ENCODE assay signal across 19 cellular contexts in genomic region chr2:173741715-173742114, GRCh38.
DNase-seq lines count a peak whose midpoint lies in the region; ATAC-seq and TF ChIP-seq lines count a peak whose summit lies in the region.
"Had no signal": no experiment of that assay in that cellular context is flagged by ENCODE, and none has a peak within 500 bp of the region (broad histone marks: within the 10 kb centered on the region; RNA-seq: fewer than 3 reads in every experiment).

No MANE protein-coding gene starts in this region.

- H3K9me3 ChIP-seq in HEK293 (ENCODE audit: control insufficient read depth, insufficient read depth, low read depth, low read length) (no peaks in the 10 kb centered on the region), WERI-Rb-1 (ENCODE audit: severe bottlenecking) (no peaks in the 10 kb centered on the region)
- no peaks in the 10 kb centered on the region for H3K9me3 ChIP-seq in CD8-positive, alpha-beta T cell (ENCODE audit: low read length)
- H3K9me3 ChIP-seq: testis had no signal

- H3K36me3 ChIP-seq in HEK293 (ENCODE audit: control insufficient read depth in 2 of 2, insufficient read depth in 1 of 2, low read length in 2 of 2) (no peaks in the 10 kb centered on the region), WERI-Rb-1 (no peaks in the 10 kb centered on the region)
- H3K36me3 ChIP-seq in CD8-positive, alpha-beta T cell (ENCODE audit: insufficient read depth, low read length) = no peaks in the 10 kb centered on the region

- H3K4me3 Mint-ChIP-seq in CD8-positive, alpha-beta T cell = no peak overlapping the region
- H3K4me3 Mint-ChIP-seq: activated CD8-positive, alpha-beta memory T cell treated with anti-CD3 and anti-CD28 coated beads, Interleukin-2, amount 10 ng/mL, durations not matched to agents 7 days and 5 days; B cell; effector memory CD8-positive, alpha-beta T cell; IgD-negative memory B cell; T-helper 17 cell had no signal

- POLR2A ChIA-PET in HEK293 (lab: Yijun Ruan, JAX) = interaction anchor here (0.6 kb wide), 1 partner anchor 327 kb away, joined by 4 read pairs; no protein-coding TSS in a partner anchor
- POLR2A ChIA-PET in CD8-positive, alpha-beta T cell (lab: Charles Lee) = no interaction called here

- no peaks in the 10 kb centered on the region for H3K27me3 ChIP-seq in CD8-positive, alpha-beta T cell (ENCODE audit: insufficient read depth, low read length)
- no peaks in the 10 kb centered on the region for H3K27me3 ChIP-seq in WERI-Rb-1 (ENCODE audit: insufficient read depth, low read depth, severe bottlenecking)
- H3K27me3 ChIP-seq: testis had no signal

- peaks cover 2% of the 10 kb centered on the region for H3K9me3 Mint-ChIP-seq in CD8-positive, alpha-beta T cell

- DNase-seq in DMS79 treated with DMSO at 0.1 percent for 48 hours (lab: John Stamatoyannopoulos, UW) (peak; percentile 81), NCI-H345 treated with DMSO at 0.1 percent for 48 hours (lab: John Stamatoyannopoulos, UW; ENCODE audit: unreplicated experiment) (peak; percentile 61), glomerular visceral epithelial cell (ENCODE audit: extremely low spot score) (peak; percentile 70), WERI-Rb-1 (no peak), middle frontal gyrus (ENCODE audit: extremely low spot score, low spot score) (no peak)
- DNase-seq in CD8-positive, alpha-beta T cell = no peak
- DNase-seq: activated CD8-positive, alpha-beta memory T cell treated with anti-CD3 and anti-CD28 coated beads, Interleukin-2, amount 10 ng/mL, durations not matched to agents 7 days and 5 days; activated effector memory CD4-positive, alpha-beta T cell treated with anti-CD3 and anti-CD28 coated beads, Interleukin-2, amount 50 U/mL, for 16 hours; cerebellar nuclear complex; effector memory CD8-positive, alpha-beta T cell; hypothalamus; left colon; NCI-H524 treated with DMSO at 0.1 percent for 48 hours; RPMI8226; T-helper 17 cell; testis had no signal

- intact Hi-C loops in CD8-positive, alpha-beta T cell (cut with DNase I, micrococcal nuclease) = no loop called here

- no peak for ATAC-seq in CD8-positive, alpha-beta T cell
- ATAC-seq: activated CD8-positive, alpha-beta memory T cell treated with anti-CD3 and anti-CD28 coated beads, Interleukin-2, amount 10 ng/mL, durations not matched to agents 7 days and 5 days; effector memory CD8-positive, alpha-beta T cell; left colon; T-helper 17 cell had no signal

- H3K4me1 ChIP-seq in HEK293 (ENCODE audit: control insufficient read depth, insufficient read depth, low read length) = no peaks in the 10 kb centered on the region; the same call in 1 of the 2 replicates
- no peaks in the 10 kb centered on the region for H3K4me1 ChIP-seq in CD8-positive, alpha-beta T cell (ENCODE audit: insufficient read depth, low read length)
- H3K4me1 ChIP-seq: testis had no signal

- H3K27me3 Mint-ChIP-seq in CD8-positive, alpha-beta T cell (ENCODE audit: low read depth) = peaks cover 27% of the 10 kb centered on the region

- H3K4me3 ChIP-seq in HEK293 (ENCODE audit: low read depth, low read length) (no peak overlapping the region), WERI-Rb-1 (ENCODE audit: low read depth, low read length) (no peak overlapping the region)
- H3K4me3 ChIP-seq in CD8-positive, alpha-beta T cell (ENCODE audit: low read depth, low read length) = no peak overlapping the region
- H3K4me3 ChIP-seq: testis had no signal

- TF ChIP-seq CTCF in HEK293 (tag by site-specific recombination; IDR thresholded peaks at IDR 0.05) (no peak), WERI-Rb-1 (IDR thresholded peaks at IDR 0.05; ENCODE audit: low read depth, low read length) (no peak)
- no peak for TF ChIP-seq CTCF in CD8-positive, alpha-beta T cell (IDR thresholded peaks at IDR 0.05)

- no peaks in the 10 kb centered on the region for H3K4me1 Mint-ChIP-seq in CD8-positive, alpha-beta T cell (ENCODE audit: low read depth)
- H3K4me1 Mint-ChIP-seq: activated CD8-positive, alpha-beta memory T cell treated with anti-CD3 and anti-CD28 coated beads, Interleukin-2, amount 10 ng/mL, durations not matched to agents 7 days and 5 days; B cell; IgD-negative memory B cell; T-helper 17 cell had no signal

- no peak overlapping the region for H3K27ac ChIP-seq in HEK293 (ENCODE audit: extremely low read depth, low read depth, low read length)
- no peak overlapping the region for H3K27ac ChIP-seq in CD8-positive, alpha-beta T cell (ENCODE audit: low read depth, low read length)
- H3K27ac ChIP-seq in WERI-Rb-1 = no peak overlapping the region
- H3K27ac ChIP-seq: testis had no signal

- CTCF ChIA-PET in HEK293 (lab: Yijun Ruan, JAX) = no interaction called here
- CTCF ChIA-PET in CD8-positive, alpha-beta T cell (lab: Charles Lee) = no interaction called here

- H3K27ac Mint-ChIP-seq in CD8-positive, alpha-beta T cell = no peak overlapping the region
- H3K27ac Mint-ChIP-seq: activated CD8-positive, alpha-beta memory T cell treated with anti-CD3 and anti-CD28 coated beads, Interleukin-2, amount 10 ng/mL, durations not matched to agents 7 days and 5 days; B cell; effector memory CD8-positive, alpha-beta T cell; IgD-negative memory B cell; T-helper 17 cell had no signal

- no peaks in the 10 kb centered on the region for H3K36me3 Mint-ChIP-seq in CD8-positive, alpha-beta T cell
- H3K36me3 Mint-ChIP-seq: activated CD8-positive, alpha-beta memory T cell treated with anti-CD3 and anti-CD28 coated beads, Interleukin-2, amount 10 ng/mL, durations not matched to agents 7 days and 5 days; IgD-negative memory B cell had no signal

TF ChIP-seq in HEK293, 187 proteins besides CTCF, POLR2A, EP300 and RAD21 (continues in another document):
- TF ChIP-seq ZNF133 (tag by site-specific recombination; IDR thresholded peaks at IDR 0.05) (no peak), ZNF843 (tag by site-specific recombination; IDR thresholded peaks at IDR 0.05) (no peak), ZNF514 (tag by site-specific recombination; IDR thresholded peaks at IDR 0.05) (no peak), PRDM6 (tag by site-specific recombination; IDR thresholded peaks at IDR 0.05) (no peak), ZNF510 (tag by site-specific recombination; IDR thresholded peaks at IDR 0.05; ENCODE audit: insufficient replicate concordance) (no peak), ZNF416 (tag by site-specific recombination; IDR thresholded peaks at IDR 0.05) (no peak), ZNF654 (tag by site-specific recombination; IDR thresholded peaks at IDR 0.05; ENCODE audit: low read depth) (no peak), ZSCAN5A (tag by site-specific recombination; IDR thresholded peaks at IDR 0.05) (no peak), ATF2 (tag by site-specific recombination; IDR thresholded peaks at IDR 0.05; ENCODE audit: low read depth) (no peak), OVOL3 (tag by site-specific recombination; IDR thresholded peaks at IDR 0.05) (no peak), GLIS1 (tag by site-specific recombination; IDR thresholded peaks at IDR 0.05) (peak; percentile 79), ZNF785 (tag by site-specific recombination; IDR thresholded peaks at IDR 0.05) (no peak), REPIN1 (tag by site-specific recombination; IDR thresholded peaks at IDR 0.05; ENCODE audit: low read depth) (no peak), ZBTB6 (tag by site-specific recombination; IDR thresholded peaks at IDR 0.05) (no peak), KLF10 (tag by site-specific recombination; IDR thresholded peaks at IDR 0.05) (no peak), ZNF747 (tag by site-specific recombination; IDR thresholded peaks at IDR 0.05) (no peak)

Comparison
In these comparisons a context has a peak if more than half of its experiments do, and no peak if none do; other contexts are left out.
1. DNase-seq: peak in DMS79 treated with DMSO at 0.1 percent for 48 hours (single experiment), NCI-H345 treated with DMSO at 0.1 percent for 48 hours (single experiment) and glomerular visceral epithelial cell (single experiment); none in CD8-positive, alpha-beta T cell (0 of 7), WERI-Rb-1 (single experiment) and middle frontal gyrus (single experiment).